In genomic region chr1:12477936-12478611, GRCh38 we compare ENCODE assay signal across 8 cellular contexts.
DNase-seq lines count a peak whose midpoint lies in the region; ATAC-seq and TF ChIP-seq lines count a peak whose summit lies in the region.

No MANE protein-coding gene starts in this region.

- intact Hi-C loops in naive thymus-derived CD4-positive, alpha-beta T cell (cut with micrococcal nuclease), result loop anchor here (1.0 to 10.0 kb wide), 6 partner anchors 29 to 141 kb away; partner anchors contain the start of gene DHRS3 (in 1 of the 2)

- DNase-seq in COLO668 (lab: John Stamatoyannopoulos, UW; ENCODE audit: unreplicated experiment) (peak; percentile 99), SK-N-MC (ENCODE audit: low read depth, low spot score) (peak; percentile 70), erythroblast (lab: John Stamatoyannopoulos, UW) (peak; percentile 90 to 93)
- DNase-seq in Jurkat, Clone E6-1 (ENCODE audit: low read depth, low spot score), result no peak
- peak in 1 of 9 donors; percentile 27 for DNase-seq in naive thymus-derived CD4-positive, alpha-beta T cell
- DNase-seq in stimulated activated CD4-positive, alpha-beta T cell treated with anti-CD3 and anti-CD28 coated beads, Interleukin-4, amount 100 ng/mL, for 24 hours, result no peak

- H3K27ac Mint-ChIP-seq in naive thymus-derived CD4-positive, alpha-beta T cell, result peak overlapping the region; percentile 89 to 99 (median 96)

- no peaks in the 10 kb centered on the region for H3K27me3 Mint-ChIP-seq in naive thymus-derived CD4-positive, alpha-beta T cell

- POLR2A ChIA-PET in naive thymus-derived CD4-positive, alpha-beta T cell (lab: Charles Lee), result interaction anchor here (0.5 to 12.1 kb wide), 14 partner anchors 8 to 140 kb away, joined by 3 to 212 read pairs (median 5); partner anchors contain the start of gene DHRS3

- peak overlapping the region; percentile 35 for H3K9ac ChIP-seq in SK-N-MC (ENCODE audit: insufficient read length)

- H3K36me3 ChIP-seq in SK-N-MC (ENCODE audit: insufficient read depth, low read length), result no peaks in the 10 kb centered on the region
- H3K36me3 ChIP-seq in naive thymus-derived CD4-positive, alpha-beta T cell (ENCODE audit: control insufficient read depth in 2 of 3, insufficient read depth in 3 of 3, low read length in 3 of 3), result no peaks in the 10 kb centered on the region

- peaks cover 7% of the 10 kb centered on the region; the same call in 1 of the 2 replicates for H3K9me3 ChIP-seq in SK-N-MC (ENCODE audit: low read depth, low read length)
- no peaks in the 10 kb centered on the region for H3K9me3 ChIP-seq in naive thymus-derived CD4-positive, alpha-beta T cell (ENCODE audit: control insufficient read depth in 2 of 3, low read length in 3 of 3)

- peak overlapping the region; percentile 71 to 86 (median 78) for H3K4me3 Mint-ChIP-seq in naive thymus-derived CD4-positive, alpha-beta T cell

- CTCF ChIA-PET in naive thymus-derived CD4-positive, alpha-beta T cell (lab: Charles Lee), result interaction anchor here (0.7 to 1.9 kb wide), 3 partner anchors 32 to 123 kb away, joined by 3 to 9 read pairs (median 4); no protein-coding TSS in a partner anchor

- H3K27ac ChIP-seq in SK-N-MC, result no peak overlapping the region
- peak overlapping the region; percentile 66 for H3K27ac ChIP-seq in naive thymus-derived CD4-positive, alpha-beta T cell (ENCODE audit: low read depth, low read length)

- peak; percentile 19 for ATAC-seq in naive thymus-derived CD4-positive, alpha-beta T cell
- ATAC-seq in HG02571 (IDR thresholded peaks at IDR 0.05; ENCODE audit: unreplicated experiment) (no peak), GM19463 (IDR thresholded peaks at IDR 0.05; ENCODE audit: unreplicated experiment) (no peak)

- peaks cover 58 to 97% (median 94%) of the 10 kb centered on the region in 7 donors for H3K4me1 Mint-ChIP-seq in naive thymus-derived CD4-positive, alpha-beta T cell

- H3K4me3 ChIP-seq in Jurkat, Clone E6-1 (ENCODE audit: low read length), result peak overlapping the region; percentile 7; the same call in 1 of the 2 replicates
- H3K4me3 ChIP-seq in SK-N-MC, result peak overlapping the region; percentile 38; the same call in 1 of the 2 replicates
- H3K4me3 ChIP-seq in naive thymus-derived CD4-positive, alpha-beta T cell (ENCODE audit: low read length), result peak overlapping the region; percentile 42

- TF ChIP-seq POLR2A in erythroblast (IDR thresholded peaks at IDR 0.05; ENCODE audit: low read length), result no peak

- peaks cover 0 to 45% (median 0%) of the 10 kb centered on the region in 5 donors for H3K36me3 Mint-ChIP-seq in naive thymus-derived CD4-positive, alpha-beta T cell

- peaks cover 64 to 89% of the 10 kb centered on the region in 2 donors for H3K4me1 ChIP-seq in naive thymus-derived CD4-positive, alpha-beta T cell (ENCODE audit: control insufficient read depth in 2 of 2, insufficient read depth in 2 of 2, low read length in 2 of 2)

- H3K27me3 ChIP-seq in naive thymus-derived CD4-positive, alpha-beta T cell (ENCODE audit: control insufficient read depth in 2 of 2, insufficient read depth in 2 of 2, low read length in 2 of 2), result no peaks in the 10 kb centered on the region

- no peaks in the 10 kb centered on the region for H3K9me3 Mint-ChIP-seq in naive thymus-derived CD4-positive, alpha-beta T cell

Comparison
In these comparisons a context has a peak if more than half of its experiments do, and no peak if none do; other contexts are left out.
1. DNase-seq: peak in COLO668 (single experiment), SK-N-MC (single experiment) and erythroblast (2 of 2); none in Jurkat, Clone E6-1 (single experiment) and stimulated activated CD4-positive, alpha-beta T cell treated with anti-CD3 and anti-CD28 coated beads, Interleukin-4, amount 100 ng/mL, for 24 hours (single experiment).
2. Peak in every context shown above with its lines, with median percentiles within 50 percentile points of each other: H3K4me3 ChIP-seq.